15 cellular contexts compared by ENCODE assay signal in the genomic region with DNA sequence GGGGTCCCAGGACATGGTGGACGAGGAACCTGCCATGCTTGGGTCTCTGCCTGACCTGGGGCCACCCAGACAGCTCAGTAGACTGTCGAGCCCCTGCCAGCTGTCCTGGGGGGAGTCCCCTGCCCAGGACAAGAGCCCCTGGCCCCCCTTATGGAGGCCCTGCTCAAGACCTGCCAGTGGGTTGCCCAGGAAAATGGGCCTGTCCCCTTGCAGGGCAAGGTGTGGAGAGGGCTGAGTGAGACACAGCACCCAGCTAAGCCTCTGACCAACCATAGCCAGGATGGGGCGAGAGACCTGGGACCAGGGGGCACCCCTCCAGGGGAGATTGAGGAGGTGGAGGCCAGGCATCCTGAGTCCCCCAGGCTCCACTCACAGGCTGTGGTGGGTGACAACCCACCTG. TPM values are rescaled to one million over a fixed set of nuclear protein-coding genes. Genes with fewer than 3 reads are reported as not detected.
DNase-seq lines count a peak whose midpoint lies in the region; ATAC-seq and TF ChIP-seq lines count a peak whose summit lies in the region.
"Had no signal": no experiment of that assay in that cellular context is flagged by ENCODE, and none has a peak within 500 bp of the region (broad histone marks: within the 10 kb centered on the region; RNA-seq: fewer than 3 reads in every experiment).

No MANE protein-coding gene starts in this region.

- no peaks in the 10 kb centered on the region for H3K36me3 Mint-ChIP-seq in CD4-positive, alpha-beta T cell (ENCODE audit: low read depth)
- peaks cover 3% of the 10 kb centered on the region for H3K36me3 Mint-ChIP-seq in activated CD4-positive, alpha-beta memory T cell treated with anti-CD3 and anti-CD28 coated beads for 36 hours
- no peaks in the 10 kb centered on the region for H3K36me3 Mint-ChIP-seq in memory B cell

- H3K27me3 ChIP-seq in BLaER1 = no peaks in the 10 kb centered on the region
- H3K27me3 ChIP-seq in CD4-positive, alpha-beta T cell (ENCODE audit: control insufficient read depth, insufficient read depth, low read length) = no peaks in the 10 kb centered on the region

- H3K9me3 Mint-ChIP-seq in CD4-positive, alpha-beta T cell = no peaks in the 10 kb centered on the region
- H3K9me3 Mint-ChIP-seq in activated CD4-positive, alpha-beta memory T cell treated with anti-CD3 and anti-CD28 coated beads for 36 hours = no peaks in the 10 kb centered on the region
- no peaks in the 10 kb centered on the region for H3K9me3 Mint-ChIP-seq in memory B cell

- POLR2A ChIA-PET in CD4-positive, alpha-beta T cell (lab: Charles Lee) = no interaction called here
- POLR2A ChIA-PET in activated CD4-positive, alpha-beta memory T cell treated with anti-CD3 and anti-CD28 coated beads for 36 hours (lab: Charles Lee) = no interaction called here

- ATAC-seq in CD4-positive, alpha-beta T cell (ENCODE audit: poor library complexity) = no peak
- ATAC-seq in memory B cell (ENCODE audit: low read depth) = no peak
- ATAC-seq: mucosa of descending colon had no signal

- DNase-seq in CD4-positive, alpha-beta T cell = no peak
- DNase-seq in activated CD4-positive, alpha-beta memory T cell treated with anti-CD3 and anti-CD28 coated beads for 36 hours = no peak
- DNase-seq in memory B cell (ENCODE audit: low spot score in 2 of 2) (no peak), amygdala (lab: John Stamatoyannopoulos, UW) (no peak), NCI-H1417 (lab: John Stamatoyannopoulos, UW) (no peak)
- no peak for DNase-seq in activated CD8-positive, alpha-beta memory T cell treated with anti-CD3 and anti-CD28 coated beads for 24 hours
- DNase-seq: amniotic stem cell, KG1, mucosa of descending colon, NCI-H1417 treated with DMSO at 0.1 percent for 48 hours, OCI-M1 had no signal

- H4K20me1 ChIP-seq in BLaER1 = peaks cover 42% of the 10 kb centered on the region

- H3K9me3 ChIP-seq in BLaER1 = no peaks in the 10 kb centered on the region
- no peaks in the 10 kb centered on the region for H3K9me3 ChIP-seq in CD4-positive, alpha-beta T cell (ENCODE audit: control insufficient read depth, low read length)
- H3K9me3 ChIP-seq: mucosa of descending colon had no signal

- TF ChIP-seq CTCF in CD4-positive, alpha-beta T cell (IDR thresholded peaks at IDR 0.05) = no peak

- H3K27ac Mint-ChIP-seq in CD4-positive, alpha-beta T cell = no peak overlapping the region
- no peak overlapping the region for H3K27ac Mint-ChIP-seq in activated CD4-positive, alpha-beta memory T cell treated with anti-CD3 and anti-CD28 coated beads for 36 hours
- no peak overlapping the region for H3K27ac Mint-ChIP-seq in memory B cell

- intact Hi-C loops in CD4-positive, alpha-beta T cell (cut with DNase I, micrococcal nuclease) = loop anchor here in 1 of 2 experiments (2.0 kb wide), 2 partner anchors 19 to 39 kb away; a partner anchor contains a TSS
- intact Hi-C loops in activated CD4-positive, alpha-beta memory T cell treated with anti-CD3 and anti-CD28 coated beads for 36 hours (cut with micrococcal nuclease) = loop anchor here (5.0 kb wide), 2 partner anchors 36 to 49 kb away; a partner anchor contains a TSS

- H3K4me3 ChIP-seq in BLaER1 = peak overlapping the region; percentile 90
- H3K4me3 ChIP-seq: mucosa of descending colon had no signal

- H3K4me1 ChIP-seq in BLaER1 = peaks cover 47% of the 10 kb centered on the region

- peaks cover 16% of the 10 kb centered on the region for H3K36me3 ChIP-seq in BLaER1

- H3K4me2 ChIP-seq in BLaER1 = peak overlapping the region; percentile 99

- peak overlapping the region; percentile 75 for H3K4me3 Mint-ChIP-seq in CD4-positive, alpha-beta T cell
- peak overlapping the region; percentile 65 for H3K4me3 Mint-ChIP-seq in activated CD4-positive, alpha-beta memory T cell treated with anti-CD3 and anti-CD28 coated beads for 36 hours
- H3K4me3 Mint-ChIP-seq in memory B cell = peak overlapping the region; percentile 80

- peak overlapping the region; percentile 93 for H3K9ac ChIP-seq in BLaER1

- peak overlapping the region; percentile 93 for H3K27ac ChIP-seq in BLaER1
- no peak overlapping the region for H3K27ac ChIP-seq in CD4-positive, alpha-beta T cell (ENCODE audit: low read depth, low read length)
- H3K27ac ChIP-seq: coronary artery had no signal

- no peaks in the 10 kb centered on the region for H3K27me3 Mint-ChIP-seq in CD4-positive, alpha-beta T cell
- H3K27me3 Mint-ChIP-seq in activated CD4-positive, alpha-beta memory T cell treated with anti-CD3 and anti-CD28 coated beads for 36 hours = no peaks in the 10 kb centered on the region
- no peaks in the 10 kb centered on the region for H3K27me3 Mint-ChIP-seq in memory B cell

- no peaks in the 10 kb centered on the region for H3K4me1 Mint-ChIP-seq in CD4-positive, alpha-beta T cell (ENCODE audit: low read depth)
- H3K4me1 Mint-ChIP-seq in activated CD4-positive, alpha-beta memory T cell treated with anti-CD3 and anti-CD28 coated beads for 36 hours (ENCODE audit: low read depth) = peaks cover 3% of the 10 kb centered on the region
- peaks cover 3% of the 10 kb centered on the region for H3K4me1 Mint-ChIP-seq in memory B cell

- CTCF ChIA-PET in CD4-positive, alpha-beta T cell (lab: Charles Lee) = interaction anchor here (3.4 kb wide), 1 partner anchor 26 kb away, joined by 12 read pairs; no protein-coding TSS in a partner anchor
- CTCF ChIA-PET in activated CD4-positive, alpha-beta memory T cell treated with anti-CD3 and anti-CD28 coated beads for 36 hours (lab: Charles Lee) = no interaction called here

RNA-seq across cellular contexts. Expression of a gene that starts 1.8 kb away (rescaled TPM):
- 10 to 100 TPM; 10.3 to 11.7 TPM for total RNA-seq in CD4-positive, alpha-beta T cell
- total RNA-seq in activated CD4-positive, alpha-beta memory T cell treated with anti-CD3 and anti-CD28 coated beads for 36 hours = 10 to 100 TPM; 46.5 to 49.8 TPM

RNA-seq across cellular contexts. Expression of a gene that starts 8.8 kb away (rescaled TPM):
- total RNA-seq in CD4-positive, alpha-beta T cell = not detected
- total RNA-seq in activated CD4-positive, alpha-beta memory T cell treated with anti-CD3 and anti-CD28 coated beads for 36 hours = not detected
- total RNA-seq: epithelial cell of proximal tubule, posterior vena cava had no signal

RNA-seq across cellular contexts. Expression of a gene that starts 17.2 kb away (rescaled TPM):
- total RNA-seq in CD4-positive, alpha-beta T cell = 1 to 10 TPM; 7.6 to 8.3 TPM
- total RNA-seq in activated CD4-positive, alpha-beta memory T cell treated with anti-CD3 and anti-CD28 coated beads for 36 hours = 10 to 100 TPM; 60.2 to 64.8 TPM

RNA-seq across cellular contexts. Expression of a gene that starts 19.3 kb away (rescaled TPM):
- total RNA-seq in CD4-positive, alpha-beta T cell = 1 to 10 TPM; 3.8 to 3.9 TPM
- total RNA-seq in activated CD4-positive, alpha-beta memory T cell treated with anti-CD3 and anti-CD28 coated beads for 36 hours = not detected
- total RNA-seq: posterior vena cava had no signal

RNA-seq across cellular contexts. Expression of a gene that starts 23.1 kb away (rescaled TPM):
- 1 to 10 TPM; 1.9 to 2.6 TPM for total RNA-seq in CD4-positive, alpha-beta T cell
- total RNA-seq in activated CD4-positive, alpha-beta memory T cell treated with anti-CD3 and anti-CD28 coated beads for 36 hours = 1 to 10 TPM; 8.8 to 9.6 TPM

Comparison
In these comparisons a context has a peak if more than half of its experiments do, and no peak if none do; other contexts are left out.
1. RNA of a gene that starts 17.2 kb away (total RNA-seq): 60.2 to 64.8 TPM in activated CD4-positive, alpha-beta memory T cell treated with anti-CD3 and anti-CD28 coated beads for 36 hours; 7.6 to 8.3 TPM in CD4-positive, alpha-beta T cell; every median in the first group is over 4 times any median in the second.
2. Peak in every context shown above with its lines, with median percentiles within 50 percentile points of each other: H3K4me3 Mint-ChIP-seq.